ENCODE assay signal across 8 cellular contexts in the genomic region with DNA sequence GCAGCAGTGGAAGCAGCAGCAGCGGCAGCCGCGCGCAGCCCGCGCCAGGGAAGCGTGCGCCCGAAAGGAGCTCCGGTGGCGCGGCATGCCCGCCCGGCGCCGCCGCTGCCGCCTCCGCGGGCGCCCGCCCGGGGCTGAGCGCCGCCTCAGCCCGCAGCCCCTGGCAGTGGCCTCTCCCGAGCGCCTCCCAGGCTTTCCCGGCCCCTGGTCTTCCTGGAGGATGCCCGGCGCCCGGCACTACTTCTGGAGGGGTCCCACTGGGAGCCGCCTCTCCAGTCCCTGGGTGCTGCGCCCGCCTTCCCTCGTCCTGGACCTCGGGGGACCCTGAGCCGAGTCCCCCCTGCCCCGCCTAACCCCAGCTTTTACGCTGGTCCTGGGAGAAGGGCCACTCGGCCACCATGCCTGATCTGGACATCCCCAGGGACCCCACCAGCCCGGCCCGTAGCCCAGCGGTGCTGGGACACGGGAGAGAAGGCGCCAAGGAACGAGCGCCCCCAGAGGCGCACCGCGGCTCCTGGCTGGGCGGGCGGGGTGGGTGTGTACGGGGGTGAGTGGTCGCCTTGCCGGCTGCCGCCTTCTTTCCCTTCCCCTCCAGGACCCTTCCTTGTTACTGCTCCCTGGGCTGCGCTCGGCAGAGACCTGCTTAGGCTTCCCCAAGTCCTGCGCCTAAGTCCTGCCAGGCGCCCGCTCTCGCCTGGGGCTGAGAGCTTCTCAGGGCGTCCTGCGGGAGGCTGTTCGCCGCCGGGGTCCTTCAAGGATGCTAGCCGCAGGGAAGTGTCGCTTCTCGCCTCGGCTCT. TPM values are rescaled to one million over a fixed set of nuclear protein-coding genes. Genes with fewer than 3 reads are reported as not detected.
A peak's percentile ranks its signal among the peaks of the same experiment; 100 is the strongest.
DNase-seq lines count a peak whose midpoint lies in the region; ATAC-seq lines count a peak whose summit lies in the region.

No MANE protein-coding gene starts in this region.

- peaks cover 0 to 11% (median 0%) of the 10 kb centered on the region in 11 experiments; a peak in 6 of 22 replicates for H4K20me1 ChIP-seq in BLaER1 treated with 17β-estradiol and CSF1 and Interleukin-3, amounts not matched to agents 10 nM and 100 nM

- H3K27me3 ChIP-seq in BLaER1 treated with 17β-estradiol and CSF1 and Interleukin-3, amounts not matched to agents 10 nM and 100 nM, result peaks cover 0 to 44% (median 0%) of the 10 kb centered on the region in 11 experiments; a peak in 6 of 22 replicates
- H3K27me3 ChIP-seq in HUES48 (ENCODE audit: control insufficient read depth, insufficient read depth, low read length) (peaks cover 82% of the 10 kb centered on the region), mucosa of rectum (ENCODE audit: control insufficient read depth in 2 of 2, insufficient read depth in 2 of 2, low read length in 2 of 2) (peaks cover 16 to 21% of the 10 kb centered on the region in 2 donors)

- DNase-seq in dermis blood vessel endothelial cell (peak; percentile 10), superior temporal gyrus (ENCODE audit: extremely low spot score) (no peak), midbrain (lab: John Stamatoyannopoulos, UW) (no peak)
- no peak for DNase-seq in activated CD4-positive, alpha-beta T cell treated with anti-CD3 and anti-CD28 coated beads, Interleukin-2, amount 50 U/mL, for 1 hour

- no peaks in the 10 kb centered on the region for H3K9me3 ChIP-seq in BLaER1 treated with 17β-estradiol and CSF1 and Interleukin-3, amounts not matched to agents 10 nM and 100 nM (replicated peaks in 1 of 11)
- no peaks in the 10 kb centered on the region for H3K9me3 ChIP-seq in HUES48 (ENCODE audit: control insufficient read depth, insufficient read depth, low read length)
- no peaks in the 10 kb centered on the region for H3K9me3 ChIP-seq in mucosa of rectum (ENCODE audit: control insufficient read depth in 2 of 2, low read length in 2 of 2)

- H3K27ac ChIP-seq in BLaER1 treated with 17β-estradiol and CSF1 and Interleukin-3, amounts not matched to agents 10 nM and 100 nM, result peak overlapping the region in 9 of 11 experiments; percentile 36 to 89 (median 79); a peak in 17 of 22 replicates
- H3K27ac ChIP-seq in HUES48 (ENCODE audit: low read depth, low read length), result no peak overlapping the region
- no peak overlapping the region for H3K27ac ChIP-seq in mucosa of rectum (ENCODE audit: low read depth in 2 of 2, low read length in 2 of 2)

- peak overlapping the region; percentile 66 to 85 (median 78) for H3K4me3 ChIP-seq in BLaER1 treated with 17β-estradiol and CSF1 and Interleukin-3, amounts not matched to agents 10 nM and 100 nM
- H3K4me3 ChIP-seq in HUES48 (ENCODE audit: low read depth, low read length) (peak overlapping the region; percentile 68), mucosa of rectum (ENCODE audit: low read length in 2 of 2) (peak overlapping the region; percentile 15 to 62)

- no peaks in the 10 kb centered on the region; a peak in 1 of 22 replicates for H3K36me3 ChIP-seq in BLaER1 treated with 17β-estradiol and CSF1 and Interleukin-3, amounts not matched to agents 10 nM and 100 nM
- H3K36me3 ChIP-seq in HUES48 (ENCODE audit: control insufficient read depth, insufficient read depth, low read length) (no peaks in the 10 kb centered on the region), mucosa of rectum (ENCODE audit: control insufficient read depth in 2 of 2, insufficient read depth in 2 of 2, low read length in 2 of 2) (no peaks in the 10 kb centered on the region)

- H3K4me2 ChIP-seq in BLaER1 treated with 17β-estradiol and CSF1 and Interleukin-3, amounts not matched to agents 10 nM and 100 nM, result peak overlapping the region; percentile 93 to 100 (median 99)

- ATAC-seq in GM18907 (IDR thresholded peaks at IDR 0.05; ENCODE audit: unreplicated experiment), result no peak

- H3K9ac ChIP-seq in BLaER1 treated with 17β-estradiol and CSF1 and Interleukin-3, amounts not matched to agents 10 nM and 100 nM, result peak overlapping the region; percentile 45 to 92 (median 78); a peak in 21 of 22 replicates
- H3K9ac ChIP-seq in HUES48 (ENCODE audit: low read depth, low read length), result no peak overlapping the region
- peak overlapping the region in 1 of 2 donors; percentile 46 for H3K9ac ChIP-seq in mucosa of rectum (ENCODE audit: low read depth in 1 of 2, low read length in 2 of 2)

- peaks cover 8 to 76% (median 61%) of the 10 kb centered on the region in 10 experiments; a peak in 19 of 20 replicates for H3K4me1 ChIP-seq in BLaER1 treated with 17β-estradiol and CSF1 and Interleukin-3, amounts not matched to agents 10 nM and 100 nM
- H3K4me1 ChIP-seq in HUES48 (ENCODE audit: control insufficient read depth, insufficient read depth, low read length), result no peaks in the 10 kb centered on the region
- peaks cover 3 to 7% of the 10 kb centered on the region in 2 donors for H3K4me1 ChIP-seq in mucosa of rectum (ENCODE audit: control insufficient read depth in 2 of 2, insufficient read depth in 2 of 2, low read length in 2 of 2)

RNA-seq across cellular contexts. Expression of gene ASIC2, which starts 0.7 kb away (rescaled TPM):
- total RNA-seq in dermis blood vessel endothelial cell, result 0.17 TPM in 1 of 2 replicates, not detected in the other

Comparison
In these comparisons a context has a peak if more than half of its experiments do, and no peak if none do; other contexts are left out.
1. H3K27ac ChIP-seq: peak in BLaER1 treated with 17β-estradiol and CSF1 and Interleukin-3, amounts not matched to agents 10 nM and 100 nM (9 of 11); none in HUES48 (single experiment) and mucosa of rectum (0 of 2).
2. Peak in every context shown above with its lines, with median percentiles within 50 percentile points of each other: H3K4me3 ChIP-seq.